Comparison of ENCODE assay signal across 1 cellular context in the genomic region with DNA sequence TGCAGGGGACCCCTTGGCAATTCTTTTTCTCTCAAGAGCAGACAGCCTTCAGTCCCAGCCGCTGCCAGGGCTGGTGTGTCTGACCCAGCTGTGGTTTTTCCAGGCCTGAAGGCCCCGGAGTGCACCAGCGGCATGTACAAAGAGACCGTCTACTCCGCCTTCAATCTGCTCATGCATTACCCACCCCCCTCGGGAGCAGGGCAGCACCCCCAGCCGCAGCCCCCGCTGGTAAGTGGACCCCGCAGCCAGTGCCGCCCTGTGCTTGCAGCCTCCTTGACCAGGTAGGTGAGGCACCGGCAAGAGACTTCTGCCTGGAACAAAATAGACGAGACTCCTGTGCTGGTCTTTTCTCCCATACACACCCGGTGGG.
TF ChIP-seq lines count a peak whose summit lies in the region.

No MANE protein-coding gene starts in this region.

TF ChIP-seq in HepG2, 621 proteins besides CTCF, POLR2A, EP300 and RAD21 (continued from another document):
- TF ChIP-seq, protein P1, sequence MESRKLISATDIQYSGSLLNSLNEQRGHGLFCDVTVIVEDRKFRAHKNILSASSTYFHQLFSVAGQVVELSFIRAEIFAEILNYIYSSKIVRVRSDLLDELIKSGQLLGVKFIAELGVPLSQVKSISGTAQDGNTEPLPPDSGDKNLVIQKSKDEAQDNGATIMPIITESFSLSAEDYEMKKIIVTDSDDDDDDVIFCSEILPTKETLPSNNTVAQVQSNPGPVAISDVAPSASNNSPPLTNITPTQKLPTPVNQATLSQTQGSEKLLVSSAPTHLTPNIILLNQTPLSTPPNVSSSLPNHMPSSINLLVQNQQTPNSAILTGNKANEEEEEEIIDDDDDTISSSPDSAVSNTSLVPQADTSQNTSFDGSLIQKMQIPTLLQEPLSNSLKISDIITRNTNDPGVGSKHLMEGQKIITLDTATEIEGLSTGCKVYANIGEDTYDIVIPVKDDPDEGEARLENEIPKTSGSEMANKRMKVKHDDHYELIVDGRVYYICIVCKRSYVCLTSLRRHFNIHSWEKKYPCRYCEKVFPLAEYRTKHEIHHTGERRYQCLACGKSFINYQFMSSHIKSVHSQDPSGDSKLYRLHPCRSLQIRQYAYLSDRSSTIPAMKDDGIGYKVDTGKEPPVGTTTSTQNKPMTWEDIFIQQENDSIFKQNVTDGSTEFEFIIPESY (CRISPR knock-in tag; IDR thresholded peaks at IDR 0.05): peak; percentile 38; the same call in 1 of the 2 replicates
- TF ChIP-seq ZFX (CRISPR knock-in tag; IDR thresholded peaks at IDR 0.05; ENCODE audit: low read depth) (0 out of 2 replicates have a peak, but pooled peaks have one; percentile 14), ZNF446 (CRISPR knock-in tag; IDR thresholded peaks at IDR 0.05) (no peak), POGK (CRISPR knock-in tag; conservative IDR thresholded peaks at IDR 0.05) (0 out of 2 replicates have a peak, but pooled peaks have one; percentile 5), ZFP82 (CRISPR knock-in tag; IDR thresholded peaks at IDR 0.05; ENCODE audit: borderline replicate concordance) (no peak), KDM5B (CRISPR knock-in tag; IDR thresholded peaks at IDR 0.05; ENCODE audit: borderline replicate concordance) (0 out of 2 replicates have a peak, but pooled peaks have one; percentile 35), SRSF1 (optimal IDR thresholded peaks at IDR 0.05; ENCODE audit: low read depth, low read length) (peak; percentile 14), ARID2 (CRISPR knock-in tag; IDR thresholded peaks at IDR 0.05; ENCODE audit: borderline replicate concordance) (0 out of 2 replicates have a peak, but pooled peaks have one; percentile 24)
- TF ChIP-seq, protein P2, sequence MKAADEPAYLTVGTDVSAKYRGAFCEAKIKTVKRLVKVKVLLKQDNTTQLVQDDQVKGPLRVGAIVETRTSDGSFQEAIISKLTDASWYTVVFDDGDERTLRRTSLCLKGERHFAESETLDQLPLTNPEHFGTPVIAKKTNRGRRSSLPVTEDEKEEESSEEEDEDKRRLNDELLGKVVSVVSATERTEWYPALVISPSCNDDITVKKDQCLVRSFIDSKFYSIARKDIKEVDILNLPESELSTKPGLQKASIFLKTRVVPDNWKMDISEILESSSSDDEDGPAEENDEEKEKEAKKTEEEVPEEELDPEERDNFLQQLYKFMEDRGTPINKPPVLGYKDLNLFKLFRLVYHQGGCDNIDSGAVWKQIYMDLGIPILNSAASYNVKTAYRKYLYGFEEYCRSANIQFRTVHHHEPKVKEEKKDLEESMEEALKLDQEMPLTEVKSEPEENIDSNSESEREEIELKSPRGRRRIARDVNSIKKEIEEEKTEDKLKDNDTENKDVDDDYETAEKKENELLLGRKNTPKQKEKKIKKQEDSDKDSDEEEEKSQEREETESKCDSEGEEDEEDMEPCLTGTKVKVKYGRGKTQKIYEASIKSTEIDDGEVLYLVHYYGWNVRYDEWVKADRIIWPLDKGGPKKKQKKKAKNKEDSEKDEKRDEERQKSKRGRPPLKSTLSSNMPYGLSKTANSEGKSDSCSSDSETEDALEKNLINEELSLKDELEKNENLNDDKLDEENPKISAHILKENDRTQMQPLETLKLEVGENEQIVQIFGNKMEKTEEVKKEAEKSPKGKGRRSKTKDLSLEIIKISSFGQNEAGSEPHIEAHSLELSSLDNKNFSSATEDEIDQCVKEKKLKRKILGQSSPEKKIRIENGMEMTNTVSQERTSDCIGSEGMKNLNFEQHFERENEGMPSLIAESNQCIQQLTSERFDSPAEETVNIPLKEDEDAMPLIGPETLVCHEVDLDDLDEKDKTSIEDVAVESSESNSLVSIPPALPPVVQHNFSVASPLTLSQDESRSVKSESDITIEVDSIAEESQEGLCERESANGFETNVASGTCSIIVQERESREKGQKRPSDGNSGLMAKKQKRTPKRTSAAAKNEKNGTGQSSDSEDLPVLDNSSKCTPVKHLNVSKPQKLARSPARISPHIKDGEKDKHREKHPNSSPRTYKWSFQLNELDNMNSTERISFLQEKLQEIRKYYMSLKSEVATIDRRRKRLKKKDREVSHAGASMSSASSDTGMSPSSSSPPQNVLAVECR (CRISPR knock-in tag; IDR thresholded peaks at IDR 0.05; ENCODE audit: borderline replicate concordance): peak; percentile 28
- TF ChIP-seq, protein P3, sequence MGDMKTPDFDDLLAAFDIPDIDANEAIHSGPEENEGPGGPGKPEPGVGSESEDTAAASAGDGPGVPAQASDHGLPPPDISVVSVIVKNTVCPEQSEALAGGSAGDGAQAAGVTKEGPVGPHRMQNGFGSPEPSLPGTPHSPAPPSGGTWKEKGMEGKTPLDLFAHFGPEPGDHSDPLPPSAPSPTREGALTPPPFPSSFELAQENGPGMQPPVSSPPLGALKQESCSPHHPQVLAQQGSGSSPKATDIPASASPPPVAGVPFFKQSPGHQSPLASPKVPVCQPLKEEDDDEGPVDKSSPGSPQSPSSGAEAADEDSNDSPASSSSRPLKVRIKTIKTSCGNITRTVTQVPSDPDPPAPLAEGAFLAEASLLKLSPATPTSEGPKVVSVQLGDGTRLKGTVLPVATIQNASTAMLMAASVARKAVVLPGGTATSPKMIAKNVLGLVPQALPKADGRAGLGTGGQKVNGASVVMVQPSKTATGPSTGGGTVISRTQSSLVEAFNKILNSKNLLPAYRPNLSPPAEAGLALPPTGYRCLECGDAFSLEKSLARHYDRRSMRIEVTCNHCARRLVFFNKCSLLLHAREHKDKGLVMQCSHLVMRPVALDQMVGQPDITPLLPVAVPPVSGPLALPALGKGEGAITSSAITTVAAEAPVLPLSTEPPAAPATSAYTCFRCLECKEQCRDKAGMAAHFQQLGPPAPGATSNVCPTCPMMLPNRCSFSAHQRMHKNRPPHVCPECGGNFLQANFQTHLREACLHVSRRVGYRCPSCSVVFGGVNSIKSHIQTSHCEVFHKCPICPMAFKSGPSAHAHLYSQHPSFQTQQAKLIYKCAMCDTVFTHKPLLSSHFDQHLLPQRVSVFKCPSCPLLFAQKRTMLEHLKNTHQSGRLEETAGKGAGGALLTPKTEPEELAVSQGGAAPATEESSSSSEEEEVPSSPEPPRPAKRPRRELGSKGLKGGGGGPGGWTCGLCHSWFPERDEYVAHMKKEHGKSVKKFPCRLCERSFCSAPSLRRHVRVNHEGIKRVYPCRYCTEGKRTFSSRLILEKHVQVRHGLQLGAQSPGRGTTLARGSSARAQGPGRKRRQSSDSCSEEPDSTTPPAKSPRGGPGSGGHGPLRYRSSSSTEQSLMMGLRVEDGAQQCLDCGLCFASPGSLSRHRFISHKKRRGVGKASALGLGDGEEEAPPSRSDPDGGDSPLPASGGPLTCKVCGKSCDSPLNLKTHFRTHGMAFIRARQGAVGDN (CRISPR knock-in tag; IDR thresholded peaks at IDR 0.05): peak; percentile 30; the same call in 1 of the 2 replicates
